ENCODE assay signal across 12 cellular contexts in the genomic region with DNA sequence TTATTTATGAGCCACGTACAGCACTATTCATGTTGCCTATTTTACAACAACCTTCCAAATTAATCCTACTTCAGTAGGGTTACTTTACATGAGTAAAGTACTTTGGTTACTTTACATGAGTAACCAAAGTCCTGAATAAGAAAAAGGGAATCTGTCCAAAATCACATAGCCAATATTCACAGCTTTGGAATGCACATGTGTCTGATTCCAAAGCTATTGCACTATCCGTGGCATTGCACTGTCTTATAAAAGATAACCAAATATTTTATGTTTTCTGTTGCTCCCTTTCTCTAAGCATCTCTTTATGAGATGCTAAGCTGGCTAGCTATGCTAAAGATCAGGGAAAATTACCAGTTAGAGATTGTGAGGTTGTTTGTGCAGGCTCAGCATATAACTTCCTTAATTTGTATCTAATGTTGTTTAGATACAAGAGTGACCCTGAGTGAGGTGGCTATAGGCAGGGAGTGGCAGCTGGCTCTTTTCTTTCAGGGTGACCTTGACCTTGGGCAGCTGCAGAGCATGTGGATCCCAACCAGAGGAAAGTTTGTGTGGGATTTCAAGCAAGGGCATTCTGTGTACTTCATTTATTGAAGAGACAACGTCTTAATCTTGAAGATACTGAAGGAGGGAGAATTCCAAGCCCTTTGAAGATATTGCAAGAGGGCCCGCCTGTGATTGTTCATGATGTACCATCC.
DNase-seq lines count a peak whose midpoint lies in the region; TF ChIP-seq lines count a peak whose summit lies in the region.
"Had no signal": no experiment of that assay in that cellular context is flagged by ENCODE, and none has a peak within 500 bp of the region (broad histone marks: within the 10 kb centered on the region; RNA-seq: fewer than 3 reads in every experiment).

No MANE protein-coding gene starts in this region.

- H3K27ac Mint-ChIP-seq in activated CD4-positive, alpha-beta memory T cell treated with anti-CD3 and anti-CD28 coated beads, Interleukin-2, amount 10 ng/mL, durations not matched to agents 7 days and 5 days = no peak overlapping the region

- 45 to 48% methylated on average over 2 to 4 of the region's 4 CpGs for WGBS in transverse colon (ENCODE audit: low coverage in 1 of 2), 2 donors

- intact Hi-C loops in transverse colon (cut with DNase I; ENCODE audit: low total_unique reads) = no loop called here

- H3K4me1 ChIP-seq in transverse colon = no peaks in the 10 kb centered on the region

- no peak overlapping the region for H3K27ac ChIP-seq in transverse colon
- H3K27ac ChIP-seq: tibial nerve had no signal

- no peaks in the 10 kb centered on the region for H3K27me3 ChIP-seq in transverse colon
- H3K27me3 ChIP-seq: tibial nerve had no signal

- TF ChIP-seq POLR2A in transverse colon (IDR thresholded peaks at IDR 0.05) = no peak

- CTCF ChIA-PET in activated CD4-positive, alpha-beta memory T cell treated with anti-CD3 and anti-CD28 coated beads, Interleukin-2, amount 10 ng/mL, durations not matched to agents 7 days and 5 days (lab: Charles Lee) = no interaction called here

- H3K36me3 Mint-ChIP-seq in activated CD4-positive, alpha-beta memory T cell treated with anti-CD3 and anti-CD28 coated beads, Interleukin-2, amount 10 ng/mL, durations not matched to agents 7 days and 5 days (ENCODE audit: low read depth) = no peaks in the 10 kb centered on the region

- H3K4me1 Mint-ChIP-seq in activated CD4-positive, alpha-beta memory T cell treated with anti-CD3 and anti-CD28 coated beads, Interleukin-2, amount 10 ng/mL, durations not matched to agents 7 days and 5 days = no peaks in the 10 kb centered on the region

- TF ChIP-seq EP300 in transverse colon (IDR thresholded peaks at IDR 0.05; ENCODE audit: low read depth) = no peak

- DNase-seq in AG08395 (ENCODE audit: low spot score) = peak; percentile 91
- peak; percentile 73 for DNase-seq in HT1080 (ENCODE audit: low read depth)
- peak; percentile 82 for DNase-seq in astrocyte of the spinal cord (ENCODE audit: low read depth, low spot score)
- peak; percentile 47 for DNase-seq in kidney glomerular epithelial cell (lab: John Stamatoyannopoulos, UW)
- DNase-seq in effector CD4-positive, alpha-beta T cell = no peak
- DNase-seq in transverse colon = no peak
- DNase-seq in activated CD4-positive, alpha-beta memory T cell treated with anti-CD3 and anti-CD28 coated beads, Interleukin-2, amount 10 ng/mL, durations not matched to agents 7 days and 5 days = no peak
- no peak for DNase-seq in stimulated activated naive CD4-positive, alpha-beta T cell (lab: John Stamatoyannopoulos, UW)
- DNase-seq: activated T-cell treated with anti-CD3 and anti-CD28 coated beads, Interleukin-2, amount 50 U/mL, for 48 hours; KG1; NCI-H187 had no signal

- in situ Hi-C loops in astrocyte of the spinal cord (cut with HindIII; ENCODE audit: low sequenced_read_pairs) (no loop called here), transverse colon (cut with MboI; ENCODE audit: low pct_ligation_motif_present in 1 of 4, low pct_unique_long_range_greater_than_20kb in 1 of 4, low sequenced_read_pairs in 3 of 4) (no loop called here)

- H3K9me3 Mint-ChIP-seq in activated CD4-positive, alpha-beta memory T cell treated with anti-CD3 and anti-CD28 coated beads, Interleukin-2, amount 10 ng/mL, durations not matched to agents 7 days and 5 days = peaks cover 9% of the 10 kb centered on the region

- H3K4me3 ChIP-seq in astrocyte of the spinal cord (ENCODE audit: low read depth, low read length) (no peak overlapping the region), transverse colon (no peak overlapping the region)
- H3K4me3 ChIP-seq: tibial nerve had no signal

- no peaks in the 10 kb centered on the region for H3K27me3 Mint-ChIP-seq in activated CD4-positive, alpha-beta memory T cell treated with anti-CD3 and anti-CD28 coated beads, Interleukin-2, amount 10 ng/mL, durations not matched to agents 7 days and 5 days

- TF ChIP-seq CTCF in astrocyte of the spinal cord (IDR thresholded peaks at IDR 0.05; ENCODE audit: low read depth, low read length) (no peak), transverse colon (IDR thresholded peaks at IDR 0.05) (no peak)

- H3K36me3 ChIP-seq in transverse colon = no peaks in the 10 kb centered on the region
- H3K36me3 ChIP-seq: tibial nerve had no signal

- H3K9me3 ChIP-seq in transverse colon = no peaks in the 10 kb centered on the region
- H3K9me3 ChIP-seq: tibial nerve had no signal

- H3K4me3 Mint-ChIP-seq in activated CD4-positive, alpha-beta memory T cell treated with anti-CD3 and anti-CD28 coated beads, Interleukin-2, amount 10 ng/mL, durations not matched to agents 7 days and 5 days = no peak overlapping the region

- POLR2A ChIA-PET in activated CD4-positive, alpha-beta memory T cell treated with anti-CD3 and anti-CD28 coated beads, Interleukin-2, amount 10 ng/mL, durations not matched to agents 7 days and 5 days (lab: Charles Lee) = no interaction called here

Comparison
In these comparisons a context has a peak if more than half of its experiments do, and no peak if none do; other contexts are left out.
1. DNase-seq: peak in AG08395 (single experiment), HT1080 (single experiment), astrocyte of the spinal cord (single experiment) and kidney glomerular epithelial cell (single experiment); none in effector CD4-positive, alpha-beta T cell (single experiment), transverse colon (single experiment), activated CD4-positive, alpha-beta memory T cell treated with anti-CD3 and anti-CD28 coated beads, Interleukin-2, amount 10 ng/mL, durations not matched to agents 7 days and 5 days (single experiment) and stimulated activated naive CD4-positive, alpha-beta T cell (0 of 6).